Comparison of ENCODE assay signal across 25 cellular contexts in genomic region chr1:177505905-177506590, GRCh38.
DNase-seq lines count a peak whose midpoint lies in the region; ATAC-seq, FAIRE-seq and TF ChIP-seq lines count a peak whose summit lies in the region.
"Had no signal": no experiment of that assay in that cellular context is flagged by ENCODE, and none has a peak within 500 bp of the region (broad histone marks: within the 10 kb centered on the region; RNA-seq: fewer than 3 reads in every experiment).

No MANE protein-coding gene starts in this region.

- intact Hi-C loops in MCF 10A (cut with micrococcal nuclease) (no loop called here), breast epithelium (cut with DNase I; ENCODE audit: low total_unique reads) (no loop called here)

- BruUV-seq in MCF 10A (replicated peaks; lab: Mats Ljungman, UMichigan) = no TSS peak

- no peaks in the 10 kb centered on the region for H3K4me1 ChIP-seq in breast epithelium
- H3K4me1 ChIP-seq: BLaER1, suprapubic skin, uterus had no signal

- peaks cover 0 to 7% of the 10 kb centered on the region in 2 donors for H3K9me3 ChIP-seq in breast epithelium
- H3K9me3 ChIP-seq: BLaER1, suprapubic skin, uterus had no signal

- POLR2A ChIA-PET in MCF 10A (lab: Yijun Ruan, JAX) = interaction anchor here (0.9 to 1.1 kb wide), 2 partner anchors 10 to 34 kb away, joined by 3 read pairs; no protein-coding TSS in a partner anchor

- FAIRE-seq in urothelium cell line (lab: Jason Lieb, UNC) = no peak
- FAIRE-seq: frontal cortex, GM18507 had no signal

- H3K27me3 Mint-ChIP-seq in MCF 10A (ENCODE audit: insufficient read depth, unreplicated experiment) = no peaks in the 10 kb centered on the region
- H3K27me3 Mint-ChIP-seq: activated CD4-positive, alpha-beta T cell treated with anti-CD3 and anti-CD28 coated beads, Interleukin-2, amount 10 ng/mL, durations not matched to agents 24 days and 14 days; activated naive CD8-positive, alpha-beta T cell treated with anti-CD3 and anti-CD28 coated beads for 36 hours; activated T-helper 17 cell treated with anti-CD3 and anti-CD28 coated beads, Interleukin-2, amount 50 U/mL, for 72 hours had no signal

- TF ChIP-seq CTCF in MCF 10A (IDR thresholded peaks at IDR 0.05; ENCODE audit: unreplicated experiment) (no peak), breast epithelium (IDR thresholded peaks at IDR 0.05) (no peak), fibroblast of pulmonary artery (IDR thresholded peaks at IDR 0.05; ENCODE audit: low read length, missing control alignments) (no peak)

- H3K27ac ChIP-seq in breast epithelium = no peak overlapping the region
- H3K27ac ChIP-seq: BLaER1, suprapubic skin, uterus had no signal

- H3K4me3 ChIP-seq in breast epithelium (no peak overlapping the region), fibroblast of pulmonary artery (replicated peaks; ENCODE audit: low read depth, low read length) (no peak overlapping the region)
- H3K4me3 ChIP-seq: BLaER1, lung, suprapubic skin, uterus had no signal

- CTCF ChIA-PET in MCF 10A (lab: Yijun Ruan, JAX) = interaction anchor here (0.6 to 1.1 kb wide), 4 partner anchors 227 to 583 kb away, joined by 3 to 6 read pairs (median 4); no protein-coding TSS in a partner anchor

- ATAC-seq in HG03097 (IDR thresholded peaks at IDR 0.05; ENCODE audit: low FRiP score, unreplicated experiment) (no peak), GM19328 (IDR thresholded peaks at IDR 0.05; ENCODE audit: unreplicated experiment) (no peak)
- ATAC-seq: activated T-helper 17 cell treated with anti-CD3 and anti-CD28 coated beads, Interleukin-2, amount 50 U/mL, for 72 hours had no signal

- H3K4me1 Mint-ChIP-seq in MCF 10A (ENCODE audit: insufficient read depth, unreplicated experiment) = no peaks in the 10 kb centered on the region
- H3K4me1 Mint-ChIP-seq: activated CD4-positive, alpha-beta T cell treated with anti-CD3 and anti-CD28 coated beads, Interleukin-2, amount 10 ng/mL, durations not matched to agents 24 days and 14 days; activated naive CD8-positive, alpha-beta T cell treated with anti-CD3 and anti-CD28 coated beads for 36 hours; activated T-helper 17 cell treated with anti-CD3 and anti-CD28 coated beads, Interleukin-2, amount 50 U/mL, for 72 hours had no signal

- TF ChIP-seq POLR2A in breast epithelium (IDR thresholded peaks at IDR 0.05) = no peak

- peak overlapping the region; percentile 37 for H3K27ac Mint-ChIP-seq in MCF 10A (ENCODE audit: low read depth, unreplicated experiment)
- H3K27ac Mint-ChIP-seq: activated CD4-positive, alpha-beta T cell treated with anti-CD3 and anti-CD28 coated beads, Interleukin-2, amount 10 ng/mL, durations not matched to agents 24 days and 14 days; activated naive CD8-positive, alpha-beta T cell treated with anti-CD3 and anti-CD28 coated beads for 36 hours; activated T-helper 17 cell treated with anti-CD3 and anti-CD28 coated beads, Interleukin-2, amount 50 U/mL, for 72 hours had no signal

- no peaks in the 10 kb centered on the region for H3K27me3 ChIP-seq in breast epithelium
- H3K27me3 ChIP-seq: BLaER1, suprapubic skin, uterus had no signal

- H3K36me3 Mint-ChIP-seq in MCF 10A (ENCODE audit: insufficient read depth, unreplicated experiment) = no peaks in the 10 kb centered on the region
- H3K36me3 Mint-ChIP-seq: activated naive CD8-positive, alpha-beta T cell treated with anti-CD3 and anti-CD28 coated beads for 36 hours had no signal

- H3K9me3 Mint-ChIP-seq in MCF 10A (ENCODE audit: unreplicated experiment) = no peaks in the 10 kb centered on the region
- H3K9me3 Mint-ChIP-seq: activated CD4-positive, alpha-beta T cell treated with anti-CD3 and anti-CD28 coated beads, Interleukin-2, amount 10 ng/mL, durations not matched to agents 24 days and 14 days had no signal

- DNase-seq in MCF 10A (ENCODE audit: unreplicated experiment) = peak; percentile 91
- DNase-seq in breast epithelium (ENCODE audit: low spot score in 2 of 2) = no peak
- DNase-seq in RPMI7951 (ENCODE audit: low read depth) = peak; percentile 29
- peak; percentile 7 for DNase-seq in fibroblast of pulmonary artery (ENCODE audit: low read depth)
- DNase-seq in urothelium cell line (ENCODE audit: low spot score) = peak; percentile 49
- no peak for DNase-seq in COLO668 (lab: John Stamatoyannopoulos, UW; ENCODE audit: unreplicated experiment)
- DNase-seq: 8988T; activated CD4-positive, alpha-beta T cell treated with anti-CD3 and anti-CD28 coated beads, Interleukin-2, amount 10 ng/mL, durations not matched to agents 24 days and 14 days; activated naive CD8-positive, alpha-beta T cell treated with anti-CD3 and anti-CD28 coated beads for 36 hours; hypothalamus; islet precursor cell; Karpas-422; NCI-H1417; NCI-H2171; NCI-H526 treated with DMSO at 0.1 percent for 48 hours; SHP77; uterus had no signal

- H3K4me3 Mint-ChIP-seq in MCF 10A (ENCODE audit: unreplicated experiment) = no peak overlapping the region
- H3K4me3 Mint-ChIP-seq: activated CD4-positive, alpha-beta T cell treated with anti-CD3 and anti-CD28 coated beads, Interleukin-2, amount 10 ng/mL, durations not matched to agents 24 days and 14 days; activated naive CD8-positive, alpha-beta T cell treated with anti-CD3 and anti-CD28 coated beads for 36 hours; activated T-helper 17 cell treated with anti-CD3 and anti-CD28 coated beads, Interleukin-2, amount 50 U/mL, for 72 hours had no signal

- no peaks in the 10 kb centered on the region for H3K36me3 ChIP-seq in breast epithelium
- H3K36me3 ChIP-seq: BLaER1, suprapubic skin, uterus had no signal

Comparison
In these comparisons a context has a peak if more than half of its experiments do, and no peak if none do; other contexts are left out.
1. DNase-seq: peak in MCF 10A (single experiment), RPMI7951 (single experiment), fibroblast of pulmonary artery (single experiment) and urothelium cell line (single experiment); none in breast epithelium (0 of 2) and COLO668 (single experiment).